26 cellular contexts compared by ENCODE assay signal in the genomic region with DNA sequence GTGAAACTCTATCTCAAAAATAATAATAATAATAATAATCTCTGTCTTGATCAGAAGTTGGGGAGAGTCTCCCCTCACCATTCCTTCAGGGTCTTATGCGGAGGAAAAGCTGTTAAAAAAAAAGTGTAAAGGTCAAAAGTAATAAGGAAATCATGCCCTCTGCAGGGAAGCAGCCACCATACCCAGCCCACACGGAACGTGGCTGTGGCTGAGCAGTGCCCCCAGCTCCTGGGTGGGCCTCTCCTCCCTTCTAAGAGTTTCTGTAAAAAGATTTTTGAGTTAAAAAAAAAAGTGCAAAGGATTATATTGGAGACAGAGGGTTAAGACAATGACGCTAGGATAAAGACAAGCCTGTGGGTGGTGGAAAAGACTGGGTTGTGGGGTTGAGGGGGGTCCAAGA. TPM values are rescaled to one million over a fixed set of nuclear protein-coding genes. Genes with fewer than 3 reads are reported as not detected.
DNase-seq lines count a peak whose midpoint lies in the region; ATAC-seq and TF ChIP-seq lines count a peak whose summit lies in the region.
"Had no signal": no experiment of that assay in that cellular context is flagged by ENCODE, and none has a peak within 500 bp of the region (broad histone marks: within the 10 kb centered on the region; RNA-seq: fewer than 3 reads in every experiment).

No MANE protein-coding gene starts in this region.

- peaks cover 17% of the 10 kb centered on the region for H3K4me1 Mint-ChIP-seq in activated naive CD8-positive, alpha-beta T cell treated with anti-CD3 and anti-CD28 coated beads, Interleukin-2, amount 50 U/mL, for 24 hours

- no peak overlapping the region for H3K14ac ChIP-seq in trophoblast cell (ENCODE audit: low read length)

- H3K9me3 ChIP-seq in SJCRH30 (replicated peaks) (no peaks in the 10 kb centered on the region), trophoblast cell (ENCODE audit: insufficient read depth, low read depth, low read length) (no peaks in the 10 kb centered on the region), mammary epithelial cell (replicated peaks; ENCODE audit: insufficient read depth, low read length) (no peaks in the 10 kb centered on the region)
- H3K9me3 ChIP-seq: HAP-1, SK-N-SH had no signal

- H3K4me1 ChIP-seq in SJCRH30, result peaks cover 24% of the 10 kb centered on the region
- H3K4me1 ChIP-seq in trophoblast cell (ENCODE audit: control insufficient read depth in 1 of 2, insufficient read depth in 2 of 2, low read length in 2 of 2), result peaks cover 10 to 14% of the 10 kb centered on the region in 2 experiments
- peaks cover 27% of the 10 kb centered on the region for H3K4me1 ChIP-seq in mammary epithelial cell (ENCODE audit: insufficient read depth, low read length)
- H3K4me1 ChIP-seq: HAP-1 had no signal

- BruUV-seq in mammary epithelial cell (replicated peaks; lab: Mats Ljungman, UMichigan), result no TSS peak

- H3K4me2 ChIP-seq in trophoblast cell (ENCODE audit: low read length) (no peak overlapping the region), mammary epithelial cell (ENCODE audit: insufficient read depth, low read depth, low read length) (no peak overlapping the region)
- H3K4me2 ChIP-seq: SK-N-SH had no signal

- TF ChIP-seq CTCF in dorsolateral prefrontal cortex (IDR thresholded peaks at IDR 0.05 in 54 of 56, conservative IDR thresholded peaks at IDR 0.05 in 2 of 56; ENCODE audit: low read depth in 1 of 56, partially characterized antibody in 56 of 56) (no peak), mammary epithelial cell (conservative IDR thresholded peaks at IDR 0.05 in 1 of 2, IDR thresholded peaks at IDR 0.05 in 1 of 2; ENCODE audit: extremely low read depth in 1 of 2, insufficient read depth in 1 of 2, low read depth in 1 of 2, low read length in 2 of 2) (no peak)

- H4K8ac ChIP-seq in trophoblast cell (ENCODE audit: low read depth, low read length), result no peak overlapping the region

- H3K9ac ChIP-seq in trophoblast cell (ENCODE audit: low read length), result no peak overlapping the region
- H3K9ac ChIP-seq in mammary epithelial cell (ENCODE audit: insufficient read depth, low read length), result no peak overlapping the region
- H3K9ac ChIP-seq: SK-N-SH had no signal

- CTCF ChIA-PET in mammary epithelial cell (lab: Charles Lee; ENCODE audit: low non-redundant PET), result no interaction called here

- no peak overlapping the region for H3K4me3 Mint-ChIP-seq in activated naive CD8-positive, alpha-beta T cell treated with anti-CD3 and anti-CD28 coated beads, Interleukin-2, amount 50 U/mL, for 24 hours
- H3K4me3 Mint-ChIP-seq: CD4-positive, alpha-beta memory T cell; HFFc6 had no signal

- peaks cover 4% of the 10 kb centered on the region for H3K79me1 ChIP-seq in trophoblast cell (ENCODE audit: low read length)

- H3K79me2 ChIP-seq in trophoblast cell (ENCODE audit: control insufficient read depth, insufficient read depth, low read length, poor library complexity) (no peaks in the 10 kb centered on the region), mammary epithelial cell (ENCODE audit: insufficient read depth, low read length) (no peaks in the 10 kb centered on the region)

- H3K36me3 ChIP-seq in SJCRH30 (no peaks in the 10 kb centered on the region), trophoblast cell (ENCODE audit: control insufficient read depth in 1 of 2, insufficient read depth in 2 of 2, low read length in 2 of 2) (no peaks in the 10 kb centered on the region), mammary epithelial cell (ENCODE audit: insufficient read depth, low read length) (no peaks in the 10 kb centered on the region)
- H3K36me3 ChIP-seq: HAP-1 had no signal

- DNase-seq in SJCRH30 (peak; percentile 22 to 32), dorsolateral prefrontal cortex (no peak), trophoblast cell (no peak), mammary epithelial cell (no peak), activated gamma-delta T cell treated with Interleukin-2 at 50 U/mL for 16 hours (no peak)
- DNase-seq in activated naive CD8-positive, alpha-beta T cell treated with anti-CD3 and anti-CD28 coated beads, Interleukin-2, amount 50 U/mL, for 24 hours, result no peak
- DNase-seq: C1 segment of cervical spinal cord; CD4-positive, alpha-beta memory T cell; COR-L47; GOT3; HFFc6; Kasumi-1; MV-4-11; NCI-H1105 treated with DMSO at 0.1 percent for 48 hours; NCI-H146; NCI-H1930; NCI-H2107; NCI-H446; NCI-H524 treated with DMSO at 0.1 percent for 48 hours; NCI-H774; RPMI8226; SIG-M5; SK-N-SH; SW 1271 had no signal

- H2BK5ac ChIP-seq in trophoblast cell (ENCODE audit: low read depth, low read length, poor library complexity), result no peak overlapping the region

- H3K4me3 ChIP-seq in SJCRH30, result no peak overlapping the region
- H3K4me3 ChIP-seq in dorsolateral prefrontal cortex, result no peak overlapping the region
- no peak overlapping the region for H3K4me3 ChIP-seq in trophoblast cell (ENCODE audit: low read depth, low read length)
- H3K4me3 ChIP-seq in mammary epithelial cell (replicated peaks in 1 of 3; ENCODE audit: insufficient read depth in 1 of 3, low read depth in 2 of 3, low read length in 3 of 3), result no peak overlapping the region
- H3K4me3 ChIP-seq: HAP-1 had no signal

- H2AFZ ChIP-seq in trophoblast cell (ENCODE audit: insufficient read depth, low read length, poor library complexity) (no peak overlapping the region), mammary epithelial cell (ENCODE audit: low read depth, low read length) (no peak overlapping the region)

- intact Hi-C loops in dorsolateral prefrontal cortex (cut with DNase I) (no loop called here), mammary epithelial cell (cut with micrococcal nuclease) (no loop called here)

- H3K27me3 ChIP-seq in SJCRH30 (no peaks in the 10 kb centered on the region), dorsolateral prefrontal cortex (no peaks in the 10 kb centered on the region), trophoblast cell (ENCODE audit: insufficient read depth, low read length) (no peaks in the 10 kb centered on the region), mammary epithelial cell (ENCODE audit: insufficient read depth, low read length) (no peaks in the 10 kb centered on the region)

- no CpG with 5 or more reads among the region's 4 CpGs for WGBS in trophoblast cell (ENCODE audit: extremely low coverage, insufficient coverage, insufficient read length)
- 98% methylated on average over 4 of the region's 4 CpGs for WGBS in mammary epithelial cell (ENCODE audit: low coverage, missing lambda C conversion rate)

- ATAC-seq in GM19328 (IDR thresholded peaks at IDR 0.05; ENCODE audit: unreplicated experiment), result no peak
- no peak for ATAC-seq in activated naive CD8-positive, alpha-beta T cell treated with anti-CD3 and anti-CD28 coated beads, Interleukin-2, amount 50 U/mL, for 24 hours

- no peak overlapping the region for H2BK12ac ChIP-seq in trophoblast cell (ENCODE audit: low read length)

- in situ Hi-C loops in mammary epithelial cell (cut with MboI; ENCODE audit: low sequenced_read_pairs in 2 of 2), result no loop called here

- dilution Hi-C loops in mammary epithelial cell (cut with HindIII; ENCODE audit: low sequenced_read_pairs), result no loop called here

- no peaks in the 10 kb centered on the region for H4K20me1 ChIP-seq in mammary epithelial cell (ENCODE audit: insufficient read depth, low read length)

- no peak overlapping the region for H2AK5ac ChIP-seq in trophoblast cell (ENCODE audit: low read length)

- H3K27ac ChIP-seq in SJCRH30 (peak overlapping the region; percentile 23; the same call in 1 of the 2 replicates), dorsolateral prefrontal cortex (peak overlapping the region; percentile 6 to 100 (median 98)), trophoblast cell (ENCODE audit: low read depth, low read length) (no peak overlapping the region), mammary epithelial cell (ENCODE audit: insufficient read depth, low read depth, low read length) (no peak overlapping the region)

- no peak overlapping the region for H2BK120ac ChIP-seq in trophoblast cell (ENCODE audit: insufficient read depth, low read length, poor library complexity)

- no peak overlapping the region for H4K12ac ChIP-seq in trophoblast cell (ENCODE audit: low read depth, low read length)

- no peak overlapping the region for H3K4ac ChIP-seq in trophoblast cell (ENCODE audit: low read depth, low read length)

- H3K27ac Mint-ChIP-seq in activated naive CD8-positive, alpha-beta T cell treated with anti-CD3 and anti-CD28 coated beads, Interleukin-2, amount 50 U/mL, for 24 hours, result no peak overlapping the region
- H3K27ac Mint-ChIP-seq: HFFc6 had no signal

- H3K36me3 Mint-ChIP-seq in activated naive CD8-positive, alpha-beta T cell treated with anti-CD3 and anti-CD28 coated beads, Interleukin-2, amount 50 U/mL, for 24 hours (ENCODE audit: low read depth), result no peaks in the 10 kb centered on the region
- H3K36me3 Mint-ChIP-seq: CD4-positive, alpha-beta memory T cell had no signal

- H3K23ac ChIP-seq in trophoblast cell (ENCODE audit: low read length), result no peak overlapping the region

- no peak overlapping the region for H3K18ac ChIP-seq in trophoblast cell (ENCODE audit: low read length)

- peak overlapping the region; percentile 41 for H4K91ac ChIP-seq in trophoblast cell (ENCODE audit: low read depth, low read length)

- H3K27me3 Mint-ChIP-seq in activated naive CD8-positive, alpha-beta T cell treated with anti-CD3 and anti-CD28 coated beads, Interleukin-2, amount 50 U/mL, for 24 hours, result no peaks in the 10 kb centered on the region

- no peaks in the 10 kb centered on the region for H3K9me3 Mint-ChIP-seq in activated naive CD8-positive, alpha-beta T cell treated with anti-CD3 and anti-CD28 coated beads, Interleukin-2, amount 50 U/mL, for 24 hours
- H3K9me3 Mint-ChIP-seq: CD4-positive, alpha-beta memory T cell; HFFc6 had no signal

RNA-seq across cellular contexts. Expression of gene ITCH, which starts 29.3 kb away (rescaled TPM):
- 89.5 and 91.1 TPM in 2 replicates for total RNA-seq in SJCRH30 (2014; rRNA removed; shearing (Covaris generic))
- 100 to 1,000 TPM in 19 of 120 experiments, 10 to 100 TPM in 101; 60.3 to 137 (median 86.3) TPM for total RNA-seq in dorsolateral prefrontal cortex
- polyA plus RNA-seq in trophoblast cell (2013), result 49.2 and 50.3 TPM in 2 replicates
- total RNA-seq in mammary epithelial cell, result 100 to 1,000 TPM in 1 of 2 donors, 10 to 100 TPM in 1; 91.4 to 127 TPM
- 25.0 TPM for polyA plus RNA-seq in mammary epithelial cell
- polyA minus RNA-seq in mammary epithelial cell, result 52.5 TPM

RNA-seq across cellular contexts. Expression of gene AHCY, which starts 30.6 kb away (rescaled TPM):
- total RNA-seq in SJCRH30 (2014; rRNA removed; shearing (Covaris generic)), result 240 and 251 TPM in 2 replicates
- 10 to 100 TPM; 29.7 to 56.2 (median 46.7) TPM for total RNA-seq in dorsolateral prefrontal cortex
- polyA plus RNA-seq in trophoblast cell (2013), result 100 and 105 TPM in 2 replicates
- total RNA-seq in mammary epithelial cell, result 100 to 1,000 TPM; 258 to 274 TPM
- 504 TPM for polyA plus RNA-seq in mammary epithelial cell
- polyA minus RNA-seq in mammary epithelial cell, result 615 TPM

Comparison
In these comparisons a context has a peak if more than half of its experiments do, and no peak if none do; other contexts are left out.
1. DNase-seq: peak in SJCRH30 (2 of 2); none in dorsolateral prefrontal cortex (0 of 10), trophoblast cell (0 of 2), mammary epithelial cell (single experiment), activated naive CD8-positive, alpha-beta T cell treated with anti-CD3 and anti-CD28 coated beads, Interleukin-2, amount 50 U/mL, for 24 hours (single experiment) and activated gamma-delta T cell treated with Interleukin-2 at 50 U/mL for 16 hours (single experiment).
2. H3K27ac ChIP-seq: peak in SJCRH30 (single experiment) and dorsolateral prefrontal cortex (59 of 59); none in trophoblast cell (single experiment) and mammary epithelial cell (single experiment).